8 cellular contexts compared by ENCODE assay signal in the genomic region with DNA sequence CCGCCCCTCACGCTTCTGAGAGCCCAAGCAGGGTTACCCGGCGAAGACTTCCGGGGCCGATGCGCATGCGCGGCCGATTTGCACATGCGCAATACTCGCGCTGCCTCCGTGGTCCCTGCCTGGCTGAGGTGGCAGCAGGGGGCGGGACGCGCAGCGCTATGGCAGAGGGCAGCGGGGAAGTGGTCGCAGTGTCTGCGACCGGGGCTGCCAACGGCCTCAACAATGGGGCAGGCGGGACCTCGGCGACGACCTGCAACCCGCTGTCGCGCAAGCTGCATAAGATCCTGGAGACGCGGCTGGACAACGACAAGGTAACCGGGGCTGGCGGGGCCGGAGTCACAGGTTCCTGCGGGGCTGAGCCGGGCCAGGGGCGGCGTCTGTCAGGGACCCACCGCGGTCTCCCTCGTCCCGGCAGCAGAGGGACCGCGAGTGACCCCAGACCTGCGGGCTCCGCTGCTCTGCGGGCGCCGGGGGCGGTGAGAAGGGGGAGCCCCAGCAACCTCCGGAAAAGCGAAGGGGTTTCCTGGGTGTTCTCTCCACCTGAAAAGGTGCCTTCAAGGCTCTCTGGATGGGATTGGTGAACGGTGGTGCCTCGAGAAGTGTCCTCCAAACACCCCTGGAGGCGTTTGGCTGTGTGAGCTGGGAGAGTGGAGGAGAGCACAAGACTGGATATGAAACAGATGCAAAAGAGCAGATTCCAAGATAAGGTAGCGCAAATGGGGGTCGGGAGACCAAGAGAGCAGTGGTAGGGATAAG. TPM values are rescaled to one million over a fixed set of nuclear protein-coding genes. Genes with fewer than 3 reads are reported as not detected.
DNase-seq lines count a peak whose midpoint lies in the region; ATAC-seq and TF ChIP-seq lines count a peak whose summit lies in the region.

A gene (plus strand): TSS at position 94 of the 756 bp plus-strand sequence. CDS start 65 bp downstream, at position 159.

- H2AFZ ChIP-seq in GM23248 (peak within 1 kb of the TSS; percentile 96), Karpas-422 (ENCODE audit: low read length) (peak within 1 kb of the TSS; percentile 70)

- 0 to 1% methylated on average over 50 to 59 of the region's 59 CpGs for WGBS in GM23248 (ENCODE audit: low coverage in 1 of 2, low lambda C conversion rate in 2 of 2, missing lambda C conversion rate in 2 of 2), 2 experiments

- H4K20me1 ChIP-seq in GM23248 (ENCODE audit: insufficient read depth) (no peaks in the 10 kb centered on the region; the same call in 1 of the 2 replicates), Karpas-422 (ENCODE audit: insufficient read depth, low read depth, low read length) (no peaks in the 10 kb centered on the region)

- H3K4me1 Mint-ChIP-seq in activated T-helper 17 cell treated with anti-CD3 and anti-CD28 coated beads, Interleukin-2, amount 50 U/mL, for 72 hours: peaks cover 21% of the 10 kb centered on the region
- peaks cover 24 to 25% of the 10 kb centered on the region in 2 donors for H3K4me1 Mint-ChIP-seq in natural killer cell treated with Interleukin-12 subunit alpha and Interleukin-12 subunit beta and Interleukin-15 and Interleukin-18, amount 100 ng/mL, for 72 hours (ENCODE audit: low read depth in 2 of 2)

- H3F3A ChIP-seq in GM23248 (ENCODE audit: insufficient read depth): no peaks in the 10 kb centered on the region

- H3K4me1 ChIP-seq in GM23248 (ENCODE audit: insufficient read depth) (peaks cover 7% of the 10 kb centered on the region; the same call in 1 of the 2 replicates), Karpas-422 (ENCODE audit: low read length) (peaks cover 21% of the 10 kb centered on the region)

- peak within 1 kb of the TSS; percentile 91 for H3K9ac ChIP-seq in GM23248
- H3K9ac ChIP-seq in Karpas-422 (ENCODE audit: low read length): peak within 1 kb of the TSS; percentile 82

- H3K4me3 ChIP-seq in GM23248 (peak within 1 kb of the TSS; percentile 99), Karpas-422 (ENCODE audit: low read length) (peak within 1 kb of the TSS; percentile 84), fibroblast of pulmonary artery (replicated peaks; ENCODE audit: low read depth, low read length) (peak within 1 kb of the TSS; percentile 88)

- peak within 1 kb of the TSS; percentile 92 for H3K27ac Mint-ChIP-seq in activated T-helper 17 cell treated with anti-CD3 and anti-CD28 coated beads, Interleukin-2, amount 50 U/mL, for 72 hours
- H3K27ac Mint-ChIP-seq in natural killer cell treated with Interleukin-12 subunit alpha and Interleukin-12 subunit beta and Interleukin-15 and Interleukin-18, amount 100 ng/mL, for 72 hours: peak within 1 kb of the TSS; percentile 90 to 95

- peak; percentile 94 for ATAC-seq in activated T-helper 17 cell treated with anti-CD3 and anti-CD28 coated beads, Interleukin-2, amount 50 U/mL, for 72 hours (replicated peaks)
- ATAC-seq in natural killer cell treated with Interleukin-12 subunit alpha and Interleukin-12 subunit beta and Interleukin-15 and Interleukin-18, amount 100 ng/mL, for 72 hours: peak; percentile 98 to 99

- peak within 1 kb of the TSS; percentile 27 for H3K27ac ChIP-seq in GM23248
- no peak within 1 kb of the TSS for H3K27ac ChIP-seq in Karpas-422 (ENCODE audit: low read length)

- no peaks in the 10 kb centered on the region for H3K9me3 ChIP-seq in GM23248 (ENCODE audit: low read depth)
- no peaks in the 10 kb centered on the region for H3K9me3 ChIP-seq in Karpas-422 (ENCODE audit: low read length)

- H3K36me3 Mint-ChIP-seq in activated T-helper 17 cell treated with anti-CD3 and anti-CD28 coated beads, Interleukin-2, amount 50 U/mL, for 72 hours (ENCODE audit: low read depth): peaks cover 20% of the 10 kb centered on the region
- peaks cover 7% of the 10 kb centered on the region for H3K36me3 Mint-ChIP-seq in natural killer cell treated with Interleukin-12 subunit alpha and Interleukin-12 subunit beta and Interleukin-15 and Interleukin-18, amount 100 ng/mL, for 72 hours

- H3K4me3 Mint-ChIP-seq in activated T-helper 17 cell treated with anti-CD3 and anti-CD28 coated beads, Interleukin-2, amount 50 U/mL, for 72 hours: peak within 1 kb of the TSS; percentile 96
- H3K4me3 Mint-ChIP-seq in natural killer cell treated with Interleukin-12 subunit alpha and Interleukin-12 subunit beta and Interleukin-15 and Interleukin-18, amount 100 ng/mL, for 72 hours: peak within 1 kb of the TSS; percentile 90

- H3K36me3 ChIP-seq in GM23248 (ENCODE audit: low read depth) (peaks cover 8% of the 10 kb centered on the region), Karpas-422 (ENCODE audit: insufficient read depth, low read length) (peaks cover 10% of the 10 kb centered on the region; the same call in 1 of the 2 replicates)

- peaks cover 45% of the 10 kb centered on the region for H3K79me2 ChIP-seq in GM23248 (ENCODE audit: insufficient read depth)
- peaks cover 46% of the 10 kb centered on the region for H3K79me2 ChIP-seq in Karpas-422 (ENCODE audit: low read length)

- H3K27me3 ChIP-seq in GM23248 (replicated peaks; ENCODE audit: insufficient read depth) (no peaks in the 10 kb centered on the region), Karpas-422 (ENCODE audit: low read length) (no peaks in the 10 kb centered on the region)

- H3K4me2 ChIP-seq in GM23248 (ENCODE audit: unreplicated experiment): peak within 1 kb of the TSS; percentile 95
- H3K4me2 ChIP-seq in Karpas-422 (ENCODE audit: low read depth, low read length, poor library complexity, severe bottlenecking): peak within 1 kb of the TSS; percentile 81

- in situ Hi-C loops in GM23248 (cut with MboI): no loop called here

- H3K27me3 Mint-ChIP-seq in activated T-helper 17 cell treated with anti-CD3 and anti-CD28 coated beads, Interleukin-2, amount 50 U/mL, for 72 hours: peaks cover 3% of the 10 kb centered on the region
- H3K27me3 Mint-ChIP-seq in natural killer cell treated with Interleukin-12 subunit alpha and Interleukin-12 subunit beta and Interleukin-15 and Interleukin-18, amount 100 ng/mL, for 72 hours: peaks cover 5 to 17% of the 10 kb centered on the region in 2 donors

- no peak for TF ChIP-seq CTCF in fibroblast of pulmonary artery (IDR thresholded peaks at IDR 0.05; ENCODE audit: low read length, missing control alignments)

- H3K9me3 Mint-ChIP-seq in activated T-helper 17 cell treated with anti-CD3 and anti-CD28 coated beads, Interleukin-2, amount 50 U/mL, for 72 hours: no peaks in the 10 kb centered on the region
- peaks cover 4% of the 10 kb centered on the region for H3K9me3 Mint-ChIP-seq in natural killer cell treated with Interleukin-12 subunit alpha and Interleukin-12 subunit beta and Interleukin-15 and Interleukin-18, amount 100 ng/mL, for 72 hours

- H3K9me2 ChIP-seq in GM23248 (ENCODE audit: insufficient read depth): 0 out of 2 replicates have a peak, but pooled peaks cover 7% of the 10 kb centered on the region
- no peaks in the 10 kb centered on the region for H3K9me2 ChIP-seq in Karpas-422 (replicated peaks; ENCODE audit: insufficient read depth, low read length)

- peak; percentile 83 for DNase-seq in ELR (ENCODE audit: low read depth)
- peak; percentile 86 for DNase-seq in GM23248
- DNase-seq in Karpas-422: peak; percentile 97
- peak; percentile 71 for DNase-seq in RPMI7951 (ENCODE audit: low read depth)
- DNase-seq in fibroblast of pulmonary artery (ENCODE audit: low read depth): peak; percentile 88
- peak; percentile 95 for DNase-seq in natural killer cell treated with Interleukin-12 subunit alpha and Interleukin-12 subunit beta and Interleukin-15 and Interleukin-18, amount 100 ng/mL, for 72 hours (ENCODE audit: low spot score)
- peak; percentile 87 for DNase-seq in stimulated activated naive CD4-positive, alpha-beta T cell treated with Interleukin-2 at 50 U/mL for 16 hours (lab: John Stamatoyannopoulos, UW)

RNA-seq across cellular contexts. Expression of the gene that starts here (rescaled TPM):
- total RNA-seq in GM23248 (2014; rRNA removed; shearing (Covaris generic)): 40.4 and 53.9 TPM in 2 replicates
- 32.9 and 35.2 TPM in 2 replicates for polyA plus RNA-seq in GM23248 (2016; fragmentation: Nextera tagmentation; extraction: Ambion mirVana)
- 30.6 and 31.6 TPM in 2 replicates for total RNA-seq in Karpas-422 (2014; rRNA removed; shearing (Covaris generic); ENCODE audit: low replicate concordance)
- 16.1 and 17.5 TPM in 2 replicates for total RNA-seq in RPMI7951 (2014; rRNA removed; shearing (Covaris generic))
- total RNA-seq in activated T-helper 17 cell treated with anti-CD3 and anti-CD28 coated beads, Interleukin-2, amount 50 U/mL, for 72 hours: 10 to 100 TPM; 31.3 to 47.3 TPM
- 10 to 100 TPM; 24.0 to 40.8 TPM for total RNA-seq in natural killer cell treated with Interleukin-12 subunit alpha and Interleukin-12 subunit beta and Interleukin-15 and Interleukin-18, amount 100 ng/mL, for 72 hours
